8 cellular contexts compared by ENCODE assay signal in genomic region chr17:47203984-47204721, GRCh38. TPM values are rescaled to one million over a fixed set of nuclear protein-coding genes. Genes with fewer than 3 reads are reported as not detected.
DNase-seq lines count a peak whose midpoint lies in the region; TF ChIP-seq lines count a peak whose summit lies in the region.

No MANE protein-coding gene starts in this region.

- peaks cover 11% of the 10 kb centered on the region for H3K4me1 Mint-ChIP-seq in MCF 10A (ENCODE audit: insufficient read depth, unreplicated experiment)

- intact Hi-C loops in breast epithelium (cut with DNase I; ENCODE audit: low total_unique reads): no loop called here
- intact Hi-C loops in MCF 10A (cut with micrococcal nuclease): no loop called here
- intact Hi-C loops in transverse colon (cut with DNase I; ENCODE audit: low total_unique reads): no loop called here

- H3K27me3 Mint-ChIP-seq in MCF 10A (ENCODE audit: insufficient read depth, unreplicated experiment): no peaks in the 10 kb centered on the region

- H3K27me3 ChIP-seq in breast epithelium (no peaks in the 10 kb centered on the region), transverse colon (no peaks in the 10 kb centered on the region)

- no peak for DNase-seq in breast epithelium (ENCODE audit: low spot score in 2 of 2)
- no peak for DNase-seq in MCF 10A (ENCODE audit: unreplicated experiment)
- DNase-seq in activated T-cell treated with anti-CD3 and anti-CD28 coated beads, Interleukin-2, amount 50 U/mL, for 48 hours: peak; percentile 69 to 70
- no peak for DNase-seq in transverse colon
- DNase-seq in SK-N-DZ (ENCODE audit: low spot score): no peak
- no peak for DNase-seq in NCI-H1092 (lab: John Stamatoyannopoulos, UW)
- no peak for DNase-seq in NCI-H510A treated with DMSO at 0.1 percent for 48 hours (lab: John Stamatoyannopoulos, UW)

- H3K4me3 Mint-ChIP-seq in MCF 10A (ENCODE audit: unreplicated experiment): no peak overlapping the region

- H3K36me3 ChIP-seq in breast epithelium (no peaks in the 10 kb centered on the region), mesodermal cell (ENCODE audit: control insufficient read depth, insufficient read depth, low read length) (no peaks in the 10 kb centered on the region), transverse colon (no peaks in the 10 kb centered on the region)

- CTCF ChIA-PET in MCF 10A (lab: Yijun Ruan, JAX): interaction anchor here (0.6 kb wide), 1 partner anchor 75 kb away, joined by 3 read pairs; no protein-coding TSS in a partner anchor

- H3K27ac Mint-ChIP-seq in MCF 10A (ENCODE audit: low read depth, unreplicated experiment): no peak overlapping the region

- in situ Hi-C loops in transverse colon (cut with MboI; ENCODE audit: low pct_ligation_motif_present in 1 of 4, low pct_unique_long_range_greater_than_20kb in 1 of 4, low sequenced_read_pairs in 3 of 4): no loop called here

- H3K4me1 ChIP-seq in breast epithelium: peaks cover 0 to 7% of the 10 kb centered on the region in 2 donors
- H3K4me1 ChIP-seq in mesodermal cell (ENCODE audit: control insufficient read depth, insufficient read depth, low read length, poor library complexity, severe bottlenecking): peaks cover 28% of the 10 kb centered on the region
- peaks cover 6 to 34% (median 20%) of the 10 kb centered on the region in 4 donors for H3K4me1 ChIP-seq in transverse colon

- TF ChIP-seq CTCF in breast epithelium (IDR thresholded peaks at IDR 0.05) (no peak), MCF 10A (IDR thresholded peaks at IDR 0.05; ENCODE audit: unreplicated experiment) (no peak), transverse colon (IDR thresholded peaks at IDR 0.05) (no peak)

- no peak for TF ChIP-seq EP300 in transverse colon (IDR thresholded peaks at IDR 0.05; ENCODE audit: low read depth)

- peak overlapping the region; percentile 87 to 89 for H3K27ac ChIP-seq in breast epithelium
- peak overlapping the region; percentile 44 for H3K27ac ChIP-seq in mesodermal cell (ENCODE audit: low read depth, low read length, severe bottlenecking)
- peak overlapping the region; percentile 64 to 78 (median 72) for H3K27ac ChIP-seq in transverse colon

- no peaks in the 10 kb centered on the region for H3K36me3 Mint-ChIP-seq in MCF 10A (ENCODE audit: insufficient read depth, unreplicated experiment)

- H3K4me3 ChIP-seq in breast epithelium: no peak overlapping the region
- no peak overlapping the region for H3K4me3 ChIP-seq in mesodermal cell (ENCODE audit: extremely low read depth, insufficient read depth, low read length, poor library complexity, severe bottlenecking)
- H3K4me3 ChIP-seq in transverse colon: no peak overlapping the region

- 82 to 89% methylated on average over 1 of the region's 6 CpGs for WGBS in mesodermal cell (ENCODE audit: insufficient coverage in 2 of 2), 2 experiments
- WGBS in transverse colon (ENCODE audit: low coverage in 1 of 2), 2 donors: 74 to 76% methylated on average over 5 to 6 of the region's 6 CpGs

- BruUV-seq in MCF 10A (replicated peaks; lab: Mats Ljungman, UMichigan): no TSS peak

- no peaks in the 10 kb centered on the region for H3K9me3 ChIP-seq in breast epithelium
- H3K9me3 ChIP-seq in mesodermal cell (ENCODE audit: control insufficient read depth, low read length): no peaks in the 10 kb centered on the region
- no peaks in the 10 kb centered on the region for H3K9me3 ChIP-seq in transverse colon

- POLR2A ChIA-PET in MCF 10A (lab: Yijun Ruan, JAX): no interaction called here

- TF ChIP-seq POLR2A in breast epithelium (IDR thresholded peaks at IDR 0.05): no peak
- no peak for TF ChIP-seq POLR2A in transverse colon (IDR thresholded peaks at IDR 0.05)

- H3K9me3 Mint-ChIP-seq in MCF 10A (ENCODE audit: unreplicated experiment): no peaks in the 10 kb centered on the region

RNA-seq across cellular contexts. Expression of gene MYL4, which starts 5.0 kb away (rescaled TPM):
- total RNA-seq in breast epithelium: not detected
- not detected in 2 replicates for total RNA-seq in MCF 10A (2022)
- 46.6 TPM for polyA plus RNA-seq in mesodermal cell (2013, experiment 1 of 2)
- polyA plus RNA-seq in mesodermal cell (2013, experiment 2 of 2): 36.6 TPM
- not detected for total RNA-seq in transverse colon
- not detected in 2 replicates for polyA plus RNA-seq in SK-N-DZ (2014; cell fraction: cytosol; rRNA removed)
- polyA plus RNA-seq in SK-N-DZ (2014; cell fraction: nucleus; rRNA removed): 0.47 TPM in 1 of 2 replicates, not detected in the other

RNA-seq across cellular contexts. Expression of gene CDC27, which starts 15.1 kb away (rescaled TPM):
- 10 to 100 TPM; 63.2 to 73.7 (median 65.0) TPM for total RNA-seq in breast epithelium
- total RNA-seq in MCF 10A (2022): 141 and 143 TPM in 2 replicates
- polyA plus RNA-seq in mesodermal cell (2013, experiment 1 of 2): 66.0 TPM
- 69.4 TPM for polyA plus RNA-seq in mesodermal cell (2013, experiment 2 of 2)
- 10 to 100 TPM; 37.5 to 63.9 (median 40.6) TPM for total RNA-seq in transverse colon
- 58.9 and 61.2 TPM in 2 replicates for polyA plus RNA-seq in SK-N-DZ (2014; cell fraction: cytosol; rRNA removed)
- 71.2 and 102 TPM in 2 replicates for polyA plus RNA-seq in SK-N-DZ (2014; cell fraction: nucleus; rRNA removed)

RNA-seq across cellular contexts. Expression of gene ITGB3, which starts 49.5 kb away (rescaled TPM):
- total RNA-seq in breast epithelium (10 to 100 TPM in 2 of 3 donors, 1 to 10 TPM in 1; 3.8 to 29.8 (median 14.6) TPM), MCF 10A (2022) (0.98 and 1.1 TPM in 2 replicates), transverse colon (10 to 100 TPM in 1 of 4 donors, 1 to 10 TPM in 3; 7.9 to 26.3 (median 8.6) TPM)
- polyA plus RNA-seq in mesodermal cell (2013, experiment 1 of 2): 1.1 TPM
- polyA plus RNA-seq in mesodermal cell (2013, experiment 2 of 2): 0.40 TPM
- not detected in 2 replicates for polyA plus RNA-seq in SK-N-DZ (2014; cell fraction: cytosol; rRNA removed)
- 0.44 TPM in 1 of 2 replicates, not detected in the other for polyA plus RNA-seq in SK-N-DZ (2014; cell fraction: nucleus; rRNA removed)

Comparison
In these comparisons a context has a peak if more than half of its experiments do, and no peak if none do; other contexts are left out.
1. DNase-seq: peak in activated T-cell treated with anti-CD3 and anti-CD28 coated beads, Interleukin-2, amount 50 U/mL, for 48 hours (2 of 2); none in breast epithelium (0 of 2), MCF 10A (single experiment), transverse colon (single experiment), SK-N-DZ (single experiment), NCI-H1092 (single experiment) and NCI-H510A treated with DMSO at 0.1 percent for 48 hours (single experiment).
2. Peak in every context shown above with its lines, with median percentiles within 50 percentile points of each other: H3K27ac ChIP-seq.